Comparison of ENCODE assay signal across 1 cellular context in genomic region chr2:74221604-74222299, GRCh38.
A peak's percentile ranks its signal among the peaks of the same experiment; 100 is the strongest.
TF ChIP-seq lines count a peak whose summit lies in the region.

No MANE protein-coding gene starts in this region.

TF ChIP-seq in PFSK-1, 5 proteins besides CTCF, POLR2A, EP300 and RAD21 (continued from another document):
- TF ChIP-seq POLR2AphosphoS5 (IDR thresholded peaks at IDR 0.05; ENCODE audit: low read depth, low read length) (peak; percentile 57; the same call in 1 of the 2 replicates), SIN3A (IDR thresholded peaks at IDR 0.05; ENCODE audit: borderline replicate concordance, insufficient read depth, low read length) (no peak)
- TF ChIP-seq, protein P1, sequence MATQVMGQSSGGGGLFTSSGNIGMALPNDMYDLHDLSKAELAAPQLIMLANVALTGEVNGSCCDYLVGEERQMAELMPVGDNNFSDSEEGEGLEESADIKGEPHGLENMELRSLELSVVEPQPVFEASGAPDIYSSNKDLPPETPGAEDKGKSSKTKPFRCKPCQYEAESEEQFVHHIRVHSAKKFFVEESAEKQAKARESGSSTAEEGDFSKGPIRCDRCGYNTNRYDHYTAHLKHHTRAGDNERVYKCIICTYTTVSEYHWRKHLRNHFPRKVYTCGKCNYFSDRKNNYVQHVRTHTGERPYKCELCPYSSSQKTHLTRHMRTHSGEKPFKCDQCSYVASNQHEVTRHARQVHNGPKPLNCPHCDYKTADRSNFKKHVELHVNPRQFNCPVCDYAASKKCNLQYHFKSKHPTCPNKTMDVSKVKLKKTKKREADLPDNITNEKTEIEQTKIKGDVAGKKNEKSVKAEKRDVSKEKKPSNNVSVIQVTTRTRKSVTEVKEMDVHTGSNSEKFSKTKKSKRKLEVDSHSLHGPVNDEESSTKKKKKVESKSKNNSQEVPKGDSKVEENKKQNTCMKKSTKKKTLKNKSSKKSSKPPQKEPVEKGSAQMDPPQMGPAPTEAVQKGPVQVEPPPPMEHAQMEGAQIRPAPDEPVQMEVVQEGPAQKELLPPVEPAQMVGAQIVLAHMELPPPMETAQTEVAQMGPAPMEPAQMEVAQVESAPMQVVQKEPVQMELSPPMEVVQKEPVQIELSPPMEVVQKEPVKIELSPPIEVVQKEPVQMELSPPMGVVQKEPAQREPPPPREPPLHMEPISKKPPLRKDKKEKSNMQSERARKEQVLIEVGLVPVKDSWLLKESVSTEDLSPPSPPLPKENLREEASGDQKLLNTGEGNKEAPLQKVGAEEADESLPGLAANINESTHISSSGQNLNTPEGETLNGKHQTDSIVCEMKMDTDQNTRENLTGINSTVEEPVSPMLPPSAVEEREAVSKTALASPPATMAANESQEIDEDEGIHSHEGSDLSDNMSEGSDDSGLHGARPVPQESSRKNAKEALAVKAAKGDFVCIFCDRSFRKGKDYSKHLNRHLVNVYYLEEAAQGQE (IDR thresholded peaks at IDR 0.05; ENCODE audit: insufficient read depth in 1 of 2, low read depth in 2 of 2, low read length in 2 of 2), result no peak
